14 cellular contexts compared by ENCODE assay signal in genomic region chr4:88841635-88842034, GRCh38.
"Had no signal": no experiment of that assay in that cellular context is flagged by ENCODE, and none has a peak within 500 bp of the region (broad histone marks: within the 10 kb centered on the region; RNA-seq: fewer than 3 reads in every experiment).

No MANE protein-coding gene starts in this region.

- H3K27ac Mint-ChIP-seq: activated naive CD4-positive, alpha-beta T cell treated with anti-CD3 and anti-CD28 coated beads, Interleukin-2, amount 50 U/mL, for 72 hours had no signal

- H3K9me3 Mint-ChIP-seq: activated naive CD4-positive, alpha-beta T cell treated with anti-CD3 and anti-CD28 coated beads, Interleukin-2, amount 50 U/mL, for 72 hours; activated T-cell treated with anti-CD3 and anti-CD28 coated beads, Interleukin-2, amount 50 U/mL, for 4 hours had no signal

- H3K36me3 Mint-ChIP-seq: activated naive CD4-positive, alpha-beta T cell treated with anti-CD3 and anti-CD28 coated beads, Interleukin-2, amount 50 U/mL, for 72 hours had no signal

- H3K4me1 ChIP-seq: breast epithelium, sigmoid colon had no signal

- ATAC-seq: activated naive CD4-positive, alpha-beta T cell treated with anti-CD3 and anti-CD28 coated beads, Interleukin-2, amount 50 U/mL, for 72 hours; activated T-cell treated with anti-CD3 and anti-CD28 coated beads, Interleukin-2, amount 50 U/mL, for 4 hours; esophagus mucosa; stimulated activated naive CD8-positive, alpha-beta T cell treated with anti-CD3 and anti-CD28 coated beads, Interleukin-15, Interleukin-2, amounts not matched to agents 100 U/mL and 50 U/mL, for 24 hours had no signal

- H3K36me3 ChIP-seq: breast epithelium, ovary, sigmoid colon, suprapubic skin, upper lobe of left lung had no signal

- H3K4me2 ChIP-seq: hepatocyte had no signal

- DNase-seq: activated CD4-positive, alpha-beta T cell treated with anti-CD3 and anti-CD28 coated beads, Interleukin-2, amount 50 U/mL, for 48 hours; activated effector memory CD4-positive, alpha-beta T cell treated with anti-CD3 and anti-CD28 coated beads, Interleukin-2, amount 50 U/mL, for 16 hours; activated T-cell treated with anti-CD3 and anti-CD28 coated beads, Interleukin-2, amount 50 U/mL, for 4 hours; ovary; sigmoid colon; stimulated activated CD4-positive, alpha-beta T cell treated with anti-CD3 and anti-CD28 coated beads, Interleukin-4, amount 100 ng/mL, for 1 hour; stimulated activated CD8-positive, alpha-beta memory T cell treated with anti-CD3 and anti-CD28 coated beads, Interleukin-4, amount 100 ng/mL, for 48 hours; stimulated activated naive CD8-positive, alpha-beta T cell treated with anti-CD3 and anti-CD28 coated beads, Interleukin-15, Interleukin-2, amounts not matched to agents 100 U/mL and 50 U/mL, for 24 hours; upper lobe of left lung had no signal

- H3K9me3 ChIP-seq: breast epithelium, ovary, sigmoid colon, suprapubic skin, upper lobe of left lung had no signal

- H2AFZ ChIP-seq: hepatocyte had no signal

- H3K27ac ChIP-seq: breast epithelium, hepatocyte, ovary, sigmoid colon, suprapubic skin, upper lobe of left lung had no signal

- H3K4me3 Mint-ChIP-seq: activated T-cell treated with anti-CD3 and anti-CD28 coated beads, Interleukin-2, amount 50 U/mL, for 4 hours had no signal

- H3K4me3 ChIP-seq: breast epithelium, hepatocyte, ovary, sigmoid colon, suprapubic skin, upper lobe of left lung had no signal

- H3K79me2 ChIP-seq: hepatocyte had no signal

- H3K27me3 ChIP-seq: breast epithelium, hepatocyte, ovary, sigmoid colon, suprapubic skin, upper lobe of left lung had no signal
